ENCODE assay signal across 9 cellular contexts in the genomic region with DNA sequence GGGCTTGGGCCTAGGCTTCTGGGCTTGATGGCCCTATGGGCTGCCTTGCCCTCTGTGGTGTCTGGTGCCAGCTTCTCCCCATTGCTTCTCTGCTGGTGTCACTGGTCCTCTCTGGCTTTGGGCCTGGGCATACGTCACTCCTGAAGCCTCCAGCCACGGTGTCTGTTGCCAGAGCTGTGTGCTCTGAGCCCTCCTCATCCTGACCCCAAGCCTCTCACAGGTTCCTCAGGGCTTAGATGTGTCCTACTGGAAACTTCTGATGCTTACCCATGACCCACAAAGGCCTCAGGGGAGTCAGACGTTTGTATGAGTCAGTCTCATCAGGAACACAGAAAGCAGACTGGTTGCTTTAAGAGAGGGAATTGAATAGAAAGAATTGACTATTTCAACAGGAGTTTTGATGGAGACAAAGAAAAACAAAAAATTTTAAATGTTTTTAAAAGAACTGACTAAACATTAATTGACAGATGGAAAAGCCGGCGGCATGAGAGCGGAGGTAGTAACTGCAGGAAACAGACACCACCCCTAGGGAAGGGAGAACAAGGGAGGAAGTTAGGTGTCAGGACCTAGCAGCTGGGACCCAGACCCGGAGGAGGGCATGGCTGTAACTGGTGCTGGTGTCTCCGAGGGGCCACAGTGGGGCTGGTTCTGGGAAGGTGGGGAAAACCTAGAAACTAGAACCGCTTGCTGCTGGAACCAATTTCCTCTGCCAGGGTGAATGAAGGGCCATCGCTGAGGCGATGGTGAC. TPM values are rescaled to one million over a fixed set of nuclear protein-coding genes. Genes with fewer than 3 reads are reported as not detected.
A peak's percentile ranks its signal among the peaks of the same experiment; 100 is the strongest.
DNase-seq lines count a peak whose midpoint lies in the region; ATAC-seq and TF ChIP-seq lines count a peak whose summit lies in the region.
"Had no signal": no experiment of that assay in that cellular context is flagged by ENCODE, and none has a peak within 500 bp of the region (broad histone marks: within the 10 kb centered on the region; RNA-seq: fewer than 3 reads in every experiment).

No MANE protein-coding gene starts in this region.

- peaks cover 2 to 4% of the 10 kb centered on the region in 2 donors for H3K27me3 Mint-ChIP-seq in CD4-positive, alpha-beta memory T cell

- H3K4me1 ChIP-seq in CD4-positive, alpha-beta memory T cell (ENCODE audit: insufficient read depth, low read length), result no peaks in the 10 kb centered on the region

- no peaks in the 10 kb centered on the region for H3K9me3 Mint-ChIP-seq in CD4-positive, alpha-beta memory T cell

- intact Hi-C loops in sciatic nerve (cut with DNase I), result no loop called here
- intact Hi-C loops in CD4-positive, alpha-beta memory T cell (cut with micrococcal nuclease), result no loop called here

- ATAC-seq in sciatic nerve, result peak; percentile 91

- DNase-seq in ELF-1 (ENCODE audit: low read depth, low spot score) (peak; percentile 35), T1000 (lab: John Stamatoyannopoulos, UW) (peak; percentile 73), fibroblast of pulmonary artery (ENCODE audit: low read depth) (peak; percentile 64), sciatic nerve (ENCODE audit: low spot score) (no peak), NCI-H128 (lab: John Stamatoyannopoulos, UW; ENCODE audit: unreplicated experiment) (no peak), AML-193 (lab: John Stamatoyannopoulos, UW) (no peak)
- no peak for DNase-seq in CD4-positive, alpha-beta memory T cell
- DNase-seq in stimulated activated CD4-positive, alpha-beta T cell treated with anti-CD3 and anti-CD28 coated beads, Interleukin-15, amount 100 ng/mL, for 24 hours, result no peak
- DNase-seq: stimulated activated CD4-positive, alpha-beta T cell treated with anti-CD3 and anti-CD28 coated beads, Interleukin-2, amount 100 ng/mL, for 24 hours had no signal

- no peaks in the 10 kb centered on the region for H3K36me3 Mint-ChIP-seq in CD4-positive, alpha-beta memory T cell

- no peaks in the 10 kb centered on the region for H3K27me3 ChIP-seq in CD4-positive, alpha-beta memory T cell (ENCODE audit: insufficient read depth, low read length)

- no peaks in the 10 kb centered on the region for H3K9me3 ChIP-seq in CD4-positive, alpha-beta memory T cell (ENCODE audit: control insufficient read depth in 1 of 2, low read length in 2 of 2)

- no peaks in the 10 kb centered on the region for H3K4me1 Mint-ChIP-seq in CD4-positive, alpha-beta memory T cell

- no peak for TF ChIP-seq CTCF in fibroblast of pulmonary artery (IDR thresholded peaks at IDR 0.05; ENCODE audit: low read length, missing control alignments)

- CTCF ChIA-PET in CD4-positive, alpha-beta memory T cell (lab: Charles Lee; ENCODE audit: partially characterized antibody), result no interaction called here

- POLR2A ChIA-PET in CD4-positive, alpha-beta memory T cell (lab: Charles Lee; ENCODE audit: partially characterized antibody), result no interaction called here

- no peak overlapping the region for H3K27ac Mint-ChIP-seq in CD4-positive, alpha-beta memory T cell

- H3K27ac ChIP-seq in CD4-positive, alpha-beta memory T cell (ENCODE audit: low read depth, low read length), result no peak overlapping the region

- H3K4me3 ChIP-seq in fibroblast of pulmonary artery (replicated peaks; ENCODE audit: low read depth, low read length), result no peak overlapping the region
- H3K4me3 ChIP-seq in CD4-positive, alpha-beta memory T cell (ENCODE audit: low read length in 2 of 2), result no peak overlapping the region

- no peaks in the 10 kb centered on the region for H3K36me3 ChIP-seq in CD4-positive, alpha-beta memory T cell (ENCODE audit: insufficient read depth, low read length)

- no peak overlapping the region for H3K4me3 Mint-ChIP-seq in CD4-positive, alpha-beta memory T cell

RNA-seq across cellular contexts. Expression of gene CITED4, which starts 39.9 kb away (rescaled TPM):
- 5.6 TPM for total RNA-seq in sciatic nerve
- total RNA-seq in CD4-positive, alpha-beta memory T cell, result 1 to 10 TPM; 8.1 to 8.4 TPM
- 10 to 100 TPM; 12.0 to 20.1 TPM for polyA plus RNA-seq in CD4-positive, alpha-beta memory T cell

Comparison
In these comparisons a context has a peak if more than half of its experiments do, and no peak if none do; other contexts are left out.
1. DNase-seq: peak in ELF-1 (single experiment), T1000 (single experiment) and fibroblast of pulmonary artery (single experiment); none in sciatic nerve (single experiment), CD4-positive, alpha-beta memory T cell (0 of 5), NCI-H128 (single experiment), stimulated activated CD4-positive, alpha-beta T cell treated with anti-CD3 and anti-CD28 coated beads, Interleukin-15, amount 100 ng/mL, for 24 hours (single experiment) and AML-193 (0 of 2).